12 cellular contexts compared by ENCODE assay signal in genomic region chr17:18129041-18129502, GRCh38. TPM values are rescaled to one million over a fixed set of nuclear protein-coding genes. Genes with fewer than 3 reads are reported as not detected.
DNase-seq lines count a peak whose midpoint lies in the region; ATAC-seq, FAIRE-seq and TF ChIP-seq lines count a peak whose summit lies in the region.
"Had no signal": no experiment of that assay in that cellular context is flagged by ENCODE, and none has a peak within 500 bp of the region (broad histone marks: within the 10 kb centered on the region; RNA-seq: fewer than 3 reads in every experiment).

No MANE protein-coding gene starts in this region.

- DNase-seq in CD4-positive, CD25-positive, alpha-beta regulatory T cell = no peak
- DNase-seq in NCI-H2029 treated with DMSO at 0.1 percent for 48 hours (lab: John Stamatoyannopoulos, UW) (peak; percentile 80), T47D (ENCODE audit: low read depth in 1 of 2, low spot score in 1 of 2) (peak; percentile 96 to 98), lung microvascular endothelial cell (ENCODE audit: low read depth in 2 of 2) (peak; percentile 13 to 31), urothelium cell line (ENCODE audit: low spot score) (no peak), esophagus squamous epithelium (lab: John Stamatoyannopoulos, UW) (no peak), vagina (ENCODE audit: extremely low spot score in 2 of 2) (no peak)
- DNase-seq: NCI-H1048 had no signal

- no peak for FAIRE-seq in urothelium cell line (lab: Jason Lieb, UNC)
- FAIRE-seq: keratinocyte had no signal

- intact Hi-C loops in esophagus squamous epithelium (cut with DNase I) = no loop called here
- intact Hi-C loops in vagina (cut with DNase I) = no loop called here

- no peaks in the 10 kb centered on the region for H3K27me3 Mint-ChIP-seq in CD4-positive, CD25-positive, alpha-beta regulatory T cell
- H3K27me3 Mint-ChIP-seq: stimulated activated naive CD8-positive, alpha-beta T cell treated with anti-CD3 and anti-CD28 coated beads, Interleukin-15, Interleukin-2, amounts not matched to agents 100 ng/mL and 50 ng/mL, for 24 hours had no signal

- H3K4me3 Mint-ChIP-seq in CD4-positive, CD25-positive, alpha-beta regulatory T cell = no peak overlapping the region
- H3K4me3 Mint-ChIP-seq: stimulated activated naive CD8-positive, alpha-beta T cell treated with anti-CD3 and anti-CD28 coated beads, Interleukin-15, Interleukin-2, amounts not matched to agents 100 ng/mL and 50 ng/mL, for 24 hours had no signal

- H3K27me3 ChIP-seq in CD4-positive, CD25-positive, alpha-beta regulatory T cell (ENCODE audit: control insufficient read depth, insufficient read depth, low read length) = no peaks in the 10 kb centered on the region
- H3K27me3 ChIP-seq in esophagus squamous epithelium = peaks cover 0 to 3% (median 0%) of the 10 kb centered on the region in 4 donors
- no peaks in the 10 kb centered on the region for H3K27me3 ChIP-seq in vagina

- no peaks in the 10 kb centered on the region for H3K9me3 ChIP-seq in CD4-positive, CD25-positive, alpha-beta regulatory T cell (ENCODE audit: control insufficient read depth in 2 of 2, low read length in 2 of 2)
- H3K9me3 ChIP-seq in esophagus squamous epithelium (no peaks in the 10 kb centered on the region), vagina (no peaks in the 10 kb centered on the region)

- H3K27ac Mint-ChIP-seq in CD4-positive, CD25-positive, alpha-beta regulatory T cell = peak overlapping the region in 2 of 3 donors; percentile 14 to 68
- H3K27ac Mint-ChIP-seq: stimulated activated naive CD8-positive, alpha-beta T cell treated with anti-CD3 and anti-CD28 coated beads, Interleukin-15, Interleukin-2, amounts not matched to agents 100 ng/mL and 50 ng/mL, for 24 hours had no signal

- H3K9me3 Mint-ChIP-seq in CD4-positive, CD25-positive, alpha-beta regulatory T cell = no peaks in the 10 kb centered on the region
- H3K9me3 Mint-ChIP-seq: stimulated activated naive CD8-positive, alpha-beta T cell treated with anti-CD3 and anti-CD28 coated beads, Interleukin-15, Interleukin-2, amounts not matched to agents 100 ng/mL and 50 ng/mL, for 24 hours had no signal

- H3K4me1 Mint-ChIP-seq in CD4-positive, CD25-positive, alpha-beta regulatory T cell = no peaks in the 10 kb centered on the region

- TF ChIP-seq CTCF in esophagus squamous epithelium (IDR thresholded peaks at IDR 0.05) = no peak
- TF ChIP-seq CTCF in vagina (IDR thresholded peaks at IDR 0.05) = no peak

- no peak for TF ChIP-seq POLR2A in esophagus squamous epithelium (IDR thresholded peaks at IDR 0.05)
- TF ChIP-seq POLR2A in vagina (IDR thresholded peaks at IDR 0.05) = no peak

- no peak overlapping the region for H3K4me3 ChIP-seq in CD4-positive, CD25-positive, alpha-beta regulatory T cell (ENCODE audit: low read depth, low read length)
- H3K4me3 ChIP-seq in esophagus squamous epithelium = no peak overlapping the region
- H3K4me3 ChIP-seq in vagina = no peak overlapping the region
- H3K4me3 ChIP-seq: smooth muscle cell had no signal

- 38 to 46% methylated on average over 2 to 4 of the region's 4 CpGs for WGBS in esophagus squamous epithelium, 2 donors

- H3K36me3 ChIP-seq in CD4-positive, CD25-positive, alpha-beta regulatory T cell (ENCODE audit: control insufficient read depth, insufficient read depth, low read length) = no peaks in the 10 kb centered on the region
- H3K36me3 ChIP-seq in esophagus squamous epithelium (no peaks in the 10 kb centered on the region), vagina (no peaks in the 10 kb centered on the region)

- no peaks in the 10 kb centered on the region for H3K4me1 ChIP-seq in CD4-positive, CD25-positive, alpha-beta regulatory T cell (ENCODE audit: control insufficient read depth, insufficient read depth, low read length, poor library complexity, severe bottlenecking)
- H3K4me1 ChIP-seq in esophagus squamous epithelium (no peaks in the 10 kb centered on the region), vagina (no peaks in the 10 kb centered on the region)

- no peaks in the 10 kb centered on the region for H3K36me3 Mint-ChIP-seq in CD4-positive, CD25-positive, alpha-beta regulatory T cell

- ATAC-seq in CD4-positive, CD25-positive, alpha-beta regulatory T cell (ENCODE audit: low read depth in 2 of 2) = no peak
- ATAC-seq in GM21381 (IDR thresholded peaks at IDR 0.05; ENCODE audit: unreplicated experiment) = no peak

- in situ Hi-C loops in T47D (cut with HindIII; ENCODE audit: low pct_unique_long_range_greater_than_20kb, low sequenced_read_pairs) = no loop called here

- no peak overlapping the region for H3K27ac ChIP-seq in CD4-positive, CD25-positive, alpha-beta regulatory T cell (ENCODE audit: insufficient read depth, low read length, poor library complexity, severe bottlenecking)
- H3K27ac ChIP-seq in esophagus squamous epithelium (no peak overlapping the region), vagina (no peak overlapping the region)

RNA-seq across cellular contexts. Expression of gene MYO15A, which starts 20.5 kb away (rescaled TPM):
- 0.81 TPM for total RNA-seq in CD4-positive, CD25-positive, alpha-beta regulatory T cell
- under 1 TPM in 3 of 4 donors, not detected in 1; 0.19 to 0.35 (median 0.25) TPM for polyA plus RNA-seq in CD4-positive, CD25-positive, alpha-beta regulatory T cell
- under 0.01 and 0.22 TPM in 2 replicates for total RNA-seq in lung microvascular endothelial cell
- total RNA-seq in esophagus squamous epithelium = 1 to 10 TPM in 1 of 4 donors, under 1 TPM in 2, not detected in 1; 0.18 to 1.7 (median 0.30) TPM
- 6.1 TPM for total RNA-seq in vagina

RNA-seq across cellular contexts. Expression of gene DRG2, which starts 41.3 kb away (rescaled TPM):
- total RNA-seq in CD4-positive, CD25-positive, alpha-beta regulatory T cell = 54.5 TPM
- 10 to 100 TPM; 36.4 to 45.3 (median 41.4) TPM for polyA plus RNA-seq in CD4-positive, CD25-positive, alpha-beta regulatory T cell
- total RNA-seq in lung microvascular endothelial cell (23.8 and 31.3 TPM in 2 replicates), esophagus squamous epithelium (10 to 100 TPM; 31.8 to 45.4 (median 37.9) TPM), vagina (40.8 TPM)

RNA-seq across cellular contexts. Expression of gene ALKBH5, which starts 54.6 kb away (rescaled TPM):
- total RNA-seq in CD4-positive, CD25-positive, alpha-beta regulatory T cell = 118 TPM
- polyA plus RNA-seq in CD4-positive, CD25-positive, alpha-beta regulatory T cell = 100 to 1,000 TPM; 102 to 123 (median 115) TPM
- total RNA-seq in lung microvascular endothelial cell (43.6 and 70.6 TPM in 2 replicates), esophagus squamous epithelium (10 to 100 TPM; 55.8 to 58.9 (median 56.9) TPM), vagina (77.3 TPM)

Comparison
In these comparisons a context has a peak if more than half of its experiments do, and no peak if none do; other contexts are left out.
1. DNase-seq: peak in NCI-H2029 treated with DMSO at 0.1 percent for 48 hours (single experiment), T47D (2 of 2) and lung microvascular endothelial cell (2 of 2); none in CD4-positive, CD25-positive, alpha-beta regulatory T cell (0 of 3), urothelium cell line (single experiment), esophagus squamous epithelium (single experiment) and vagina (0 of 2).